In the genomic region with DNA sequence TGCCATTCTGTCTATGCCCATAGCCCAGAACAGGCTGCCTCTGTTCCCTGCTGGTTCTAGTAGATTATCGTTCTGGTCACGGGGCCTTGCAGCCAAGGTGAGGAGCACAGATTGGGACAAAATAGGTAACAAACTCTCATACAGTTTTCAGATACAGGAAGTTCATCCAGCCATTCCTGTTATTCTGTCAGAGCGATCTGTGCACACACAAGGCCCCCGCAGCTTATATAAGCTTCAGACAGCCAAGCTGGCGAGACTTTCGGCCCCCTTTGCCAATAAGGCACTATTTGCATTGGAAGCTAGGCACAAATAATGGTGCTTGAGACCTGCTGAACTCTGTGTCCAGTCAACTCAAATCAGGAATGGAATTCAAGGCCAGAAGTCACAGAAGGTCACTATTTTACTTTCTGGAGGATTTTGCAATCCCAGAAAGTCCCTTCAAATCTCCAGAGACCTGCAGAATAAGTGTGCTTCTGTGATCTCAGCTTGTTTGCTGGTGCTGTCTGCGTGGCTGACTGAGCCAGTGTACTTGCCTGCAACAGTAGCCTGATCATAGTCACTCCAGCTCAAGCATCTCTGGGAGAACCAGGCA, we compare ENCODE assay signal across 1 cellular context.
TF ChIP-seq lines count a peak whose summit lies in the region.

No MANE protein-coding gene starts in this region.

TF ChIP-seq in HepG2, 621 proteins besides CTCF, POLR2A, EP300 and RAD21 (continued from another document and continues in another):
- TF ChIP-seq, protein P1, sequence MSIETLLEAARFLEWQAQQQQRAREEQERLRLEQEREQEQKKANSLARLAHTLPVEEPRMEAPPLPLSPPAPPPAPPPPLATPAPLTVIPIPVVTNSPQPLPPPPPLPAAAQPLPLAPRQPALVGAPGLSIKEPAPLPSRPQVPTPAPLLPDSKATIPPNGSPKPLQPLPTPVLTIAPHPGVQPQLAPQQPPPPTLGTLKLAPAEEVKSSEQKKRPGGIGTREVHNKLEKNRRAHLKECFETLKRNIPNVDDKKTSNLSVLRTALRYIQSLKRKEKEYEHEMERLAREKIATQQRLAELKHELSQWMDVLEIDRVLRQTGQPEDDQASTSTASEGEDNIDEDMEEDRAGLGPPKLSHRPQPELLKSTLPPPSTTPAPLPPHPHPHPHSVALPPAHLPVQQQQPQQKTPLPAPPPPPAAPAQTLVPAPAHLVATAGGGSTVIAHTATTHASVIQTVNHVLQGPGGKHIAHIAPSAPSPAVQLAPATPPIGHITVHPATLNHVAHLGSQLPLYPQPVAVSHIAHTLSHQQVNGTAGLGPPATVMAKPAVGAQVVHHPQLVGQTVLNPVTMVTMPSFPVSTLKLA (IDR thresholded peaks at IDR 0.05): no peak
- TF ChIP-seq EZH2 (conservative IDR thresholded peaks at IDR 0.05; ENCODE audit: low read depth, low read length): no peak
- TF ChIP-seq, protein P2, sequence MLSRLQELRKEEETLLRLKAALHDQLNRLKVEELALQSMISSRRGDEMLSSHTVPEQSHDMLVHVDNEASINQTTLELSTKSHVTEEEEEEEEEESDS (CRISPR knock-in tag; IDR thresholded peaks at IDR 0.05; ENCODE audit: borderline replicate concordance): no peak
- TF ChIP-seq ZBTB3 (CRISPR knock-in tag; IDR thresholded peaks at IDR 0.05; ENCODE audit: borderline replicate concordance, low read depth): no peak
- TF ChIP-seq TMF1 (CRISPR knock-in tag; IDR thresholded peaks at IDR 0.05; ENCODE audit: low read depth): no peak
- TF ChIP-seq, protein P3, sequence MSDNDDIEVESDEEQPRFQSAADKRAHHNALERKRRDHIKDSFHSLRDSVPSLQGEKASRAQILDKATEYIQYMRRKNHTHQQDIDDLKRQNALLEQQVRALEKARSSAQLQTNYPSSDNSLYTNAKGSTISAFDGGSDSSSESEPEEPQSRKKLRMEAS (IDR thresholded peaks at IDR 0.05): no peak
- TF ChIP-seq ZEB1 (IDR thresholded peaks at IDR 0.05; ENCODE audit: insufficient replicate concordance, low read depth): no peak
- no peak for TF ChIP-seq POLR2G (IDR thresholded peaks at IDR 0.05; ENCODE audit: low read depth, low read length)
- TF ChIP-seq, protein P4, sequence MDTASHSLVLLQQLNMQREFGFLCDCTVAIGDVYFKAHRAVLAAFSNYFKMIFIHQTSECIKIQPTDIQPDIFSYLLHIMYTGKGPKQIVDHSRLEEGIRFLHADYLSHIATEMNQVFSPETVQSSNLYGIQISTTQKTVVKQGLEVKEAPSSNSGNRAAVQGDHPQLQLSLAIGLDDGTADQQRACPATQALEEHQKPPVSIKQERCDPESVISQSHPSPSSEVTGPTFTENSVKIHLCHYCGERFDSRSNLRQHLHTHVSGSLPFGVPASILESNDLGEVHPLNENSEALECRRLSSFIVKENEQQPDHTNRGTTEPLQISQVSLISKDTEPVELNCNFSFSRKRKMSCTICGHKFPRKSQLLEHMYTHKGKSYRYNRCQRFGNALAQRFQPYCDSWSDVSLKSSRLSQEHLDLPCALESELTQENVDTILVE (CRISPR knock-in tag; IDR thresholded peaks at IDR 0.05): no peak
- no peak; the same call in 1 of the 2 replicates for TF ChIP-seq PHF8 (CRISPR knock-in tag; IDR thresholded peaks at IDR 0.05)
- peak; percentile 96 for TF ChIP-seq SALL1 (CRISPR knock-in tag; IDR thresholded peaks at IDR 0.05)
- no peak for TF ChIP-seq CBX2 (IDR thresholded peaks at IDR 0.05; ENCODE audit: low read depth, low read length)
- no peak for TF ChIP-seq CBX2 (CRISPR knock-in tag; IDR thresholded peaks at IDR 0.05; ENCODE audit: low read depth)
- TF ChIP-seq, protein P5, sequence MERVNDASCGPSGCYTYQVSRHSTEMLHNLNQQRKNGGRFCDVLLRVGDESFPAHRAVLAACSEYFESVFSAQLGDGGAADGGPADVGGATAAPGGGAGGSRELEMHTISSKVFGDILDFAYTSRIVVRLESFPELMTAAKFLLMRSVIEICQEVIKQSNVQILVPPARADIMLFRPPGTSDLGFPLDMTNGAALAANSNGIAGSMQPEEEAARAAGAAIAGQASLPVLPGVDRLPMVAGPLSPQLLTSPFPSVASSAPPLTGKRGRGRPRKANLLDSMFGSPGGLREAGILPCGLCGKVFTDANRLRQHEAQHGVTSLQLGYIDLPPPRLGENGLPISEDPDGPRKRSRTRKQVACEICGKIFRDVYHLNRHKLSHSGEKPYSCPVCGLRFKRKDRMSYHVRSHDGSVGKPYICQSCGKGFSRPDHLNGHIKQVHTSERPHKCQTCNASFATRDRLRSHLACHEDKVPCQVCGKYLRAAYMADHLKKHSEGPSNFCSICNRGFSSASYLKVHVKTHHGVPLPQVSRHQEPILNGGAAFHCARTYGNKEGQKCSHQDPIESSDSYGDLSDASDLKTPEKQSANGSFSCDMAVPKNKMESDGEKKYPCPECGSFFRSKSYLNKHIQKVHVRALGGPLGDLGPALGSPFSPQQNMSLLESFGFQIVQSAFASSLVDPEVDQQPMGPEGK (CRISPR knock-in tag; IDR thresholded peaks at IDR 0.05): peak; percentile 79
- TF ChIP-seq, protein P6, sequence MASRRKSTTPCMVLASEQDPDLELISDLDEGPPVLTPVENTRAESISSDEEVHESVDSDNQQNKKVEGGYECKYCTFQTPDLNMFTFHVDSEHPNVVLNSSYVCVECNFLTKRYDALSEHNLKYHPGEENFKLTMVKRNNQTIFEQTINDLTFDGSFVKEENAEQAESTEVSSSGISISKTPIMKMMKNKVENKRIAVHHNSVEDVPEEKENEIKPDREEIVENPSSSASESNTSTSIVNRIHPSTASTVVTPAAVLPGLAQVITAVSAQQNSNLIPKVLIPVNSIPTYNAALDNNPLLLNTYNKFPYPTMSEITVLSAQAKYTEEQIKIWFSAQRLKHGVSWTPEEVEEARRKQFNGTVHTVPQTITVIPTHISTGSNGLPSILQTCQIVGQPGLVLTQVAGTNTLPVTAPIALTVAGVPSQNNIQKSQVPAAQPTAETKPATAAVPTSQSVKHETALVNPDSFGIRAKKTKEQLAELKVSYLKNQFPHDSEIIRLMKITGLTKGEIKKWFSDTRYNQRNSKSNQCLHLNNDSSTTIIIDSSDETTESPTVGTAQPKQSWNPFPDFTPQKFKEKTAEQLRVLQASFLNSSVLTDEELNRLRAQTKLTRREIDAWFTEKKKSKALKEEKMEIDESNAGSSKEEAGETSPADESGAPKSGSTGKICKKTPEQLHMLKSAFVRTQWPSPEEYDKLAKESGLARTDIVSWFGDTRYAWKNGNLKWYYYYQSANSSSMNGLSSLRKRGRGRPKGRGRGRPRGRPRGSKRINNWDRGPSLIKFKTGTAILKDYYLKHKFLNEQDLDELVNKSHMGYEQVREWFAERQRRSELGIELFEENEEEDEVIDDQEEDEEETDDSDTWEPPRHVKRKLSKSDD (CRISPR knock-in tag; IDR thresholded peaks at IDR 0.05; ENCODE audit: low read depth): no peak
- TF ChIP-seq, protein P7, sequence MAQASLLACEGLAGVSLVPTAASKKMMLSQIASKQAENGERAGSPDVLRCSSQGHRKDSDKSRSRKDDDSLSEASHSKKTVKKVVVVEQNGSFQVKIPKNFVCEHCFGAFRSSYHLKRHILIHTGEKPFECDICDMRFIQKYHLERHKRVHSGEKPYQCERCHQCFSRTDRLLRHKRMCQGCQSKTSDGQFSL (CRISPR knock-in tag; IDR thresholded peaks at IDR 0.05): no peak
- no peak for TF ChIP-seq ZNF569 (CRISPR knock-in tag; IDR thresholded peaks at IDR 0.05; ENCODE audit: borderline replicate concordance)
- TF ChIP-seq, protein P8, sequence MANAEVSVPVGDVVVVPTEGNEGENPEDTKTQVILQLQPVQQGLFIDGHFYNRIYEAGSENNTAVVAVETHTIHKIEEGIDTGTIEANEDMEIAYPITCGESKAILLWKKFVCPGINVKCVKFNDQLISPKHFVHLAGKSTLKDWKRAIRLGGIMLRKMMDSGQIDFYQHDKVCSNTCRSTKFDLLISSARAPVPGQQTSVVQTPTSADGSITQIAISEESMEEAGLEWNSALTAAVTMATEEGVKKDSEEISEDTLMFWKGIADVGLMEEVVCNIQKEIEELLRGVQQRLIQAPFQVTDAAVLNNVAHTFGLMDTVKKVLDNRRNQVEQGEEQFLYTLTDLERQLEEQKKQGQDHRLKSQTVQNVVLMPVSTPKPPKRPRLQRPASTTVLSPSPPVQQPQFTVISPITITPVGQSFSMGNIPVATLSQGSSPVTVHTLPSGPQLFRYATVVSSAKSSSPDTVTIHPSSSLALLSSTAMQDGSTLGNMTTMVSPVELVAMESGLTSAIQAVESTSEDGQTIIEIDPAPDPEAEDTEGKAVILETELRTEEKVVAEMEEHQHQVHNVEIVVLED (CRISPR knock-in tag; IDR thresholded peaks at IDR 0.05; ENCODE audit: borderline replicate concordance): no peak; the same call in 1 of the 2 replicates
- TF ChIP-seq, protein P9, sequence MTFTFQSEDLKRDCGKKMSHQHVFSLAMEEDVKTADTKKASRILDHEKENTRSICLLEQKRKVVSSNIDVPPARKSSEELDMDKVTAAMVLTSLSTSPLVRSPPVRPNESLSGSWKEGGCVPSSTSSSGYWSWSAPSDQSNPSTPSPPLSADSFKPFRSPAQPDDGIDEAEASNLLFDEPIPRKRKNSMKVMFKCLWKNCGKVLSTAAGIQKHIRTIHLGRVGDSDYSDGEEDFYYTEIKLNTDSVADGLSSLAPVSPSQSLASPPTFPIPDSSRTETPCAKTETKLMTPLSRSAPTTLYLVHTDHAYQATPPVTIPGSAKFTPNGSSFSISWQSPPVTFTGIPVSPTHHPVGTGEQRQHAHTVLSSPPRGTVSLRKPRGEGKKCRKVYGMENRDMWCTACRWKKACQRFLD (CRISPR knock-in tag; IDR thresholded peaks at IDR 0.05; ENCODE audit: borderline replicate concordance): no peak
- TF ChIP-seq, protein P10, sequence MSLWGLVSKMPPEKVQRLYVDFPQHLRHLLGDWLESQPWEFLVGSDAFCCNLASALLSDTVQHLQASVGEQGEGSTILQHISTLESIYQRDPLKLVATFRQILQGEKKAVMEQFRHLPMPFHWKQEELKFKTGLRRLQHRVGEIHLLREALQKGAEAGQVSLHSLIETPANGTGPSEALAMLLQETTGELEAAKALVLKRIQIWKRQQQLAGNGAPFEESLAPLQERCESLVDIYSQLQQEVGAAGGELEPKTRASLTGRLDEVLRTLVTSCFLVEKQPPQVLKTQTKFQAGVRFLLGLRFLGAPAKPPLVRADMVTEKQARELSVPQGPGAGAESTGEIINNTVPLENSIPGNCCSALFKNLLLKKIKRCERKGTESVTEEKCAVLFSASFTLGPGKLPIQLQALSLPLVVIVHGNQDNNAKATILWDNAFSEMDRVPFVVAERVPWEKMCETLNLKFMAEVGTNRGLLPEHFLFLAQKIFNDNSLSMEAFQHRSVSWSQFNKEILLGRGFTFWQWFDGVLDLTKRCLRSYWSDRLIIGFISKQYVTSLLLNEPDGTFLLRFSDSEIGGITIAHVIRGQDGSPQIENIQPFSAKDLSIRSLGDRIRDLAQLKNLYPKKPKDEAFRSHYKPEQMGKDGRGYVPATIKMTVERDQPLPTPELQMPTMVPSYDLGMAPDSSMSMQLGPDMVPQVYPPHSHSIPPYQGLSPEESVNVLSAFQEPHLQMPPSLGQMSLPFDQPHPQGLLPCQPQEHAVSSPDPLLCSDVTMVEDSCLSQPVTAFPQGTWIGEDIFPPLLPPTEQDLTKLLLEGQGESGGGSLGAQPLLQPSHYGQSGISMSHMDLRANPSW (CRISPR knock-in tag; IDR thresholded peaks at IDR 0.05; ENCODE audit: borderline replicate concordance): 0 out of 2 replicates have a peak, but pooled peaks have one; percentile 40
- TF ChIP-seq ZNF839 (CRISPR knock-in tag; IDR thresholded peaks at IDR 0.05; ENCODE audit: borderline replicate concordance): no peak
- TF ChIP-seq MEF2D (CRISPR knock-in tag; IDR thresholded peaks at IDR 0.05): peak; percentile 83
- TF ChIP-seq, protein P11, sequence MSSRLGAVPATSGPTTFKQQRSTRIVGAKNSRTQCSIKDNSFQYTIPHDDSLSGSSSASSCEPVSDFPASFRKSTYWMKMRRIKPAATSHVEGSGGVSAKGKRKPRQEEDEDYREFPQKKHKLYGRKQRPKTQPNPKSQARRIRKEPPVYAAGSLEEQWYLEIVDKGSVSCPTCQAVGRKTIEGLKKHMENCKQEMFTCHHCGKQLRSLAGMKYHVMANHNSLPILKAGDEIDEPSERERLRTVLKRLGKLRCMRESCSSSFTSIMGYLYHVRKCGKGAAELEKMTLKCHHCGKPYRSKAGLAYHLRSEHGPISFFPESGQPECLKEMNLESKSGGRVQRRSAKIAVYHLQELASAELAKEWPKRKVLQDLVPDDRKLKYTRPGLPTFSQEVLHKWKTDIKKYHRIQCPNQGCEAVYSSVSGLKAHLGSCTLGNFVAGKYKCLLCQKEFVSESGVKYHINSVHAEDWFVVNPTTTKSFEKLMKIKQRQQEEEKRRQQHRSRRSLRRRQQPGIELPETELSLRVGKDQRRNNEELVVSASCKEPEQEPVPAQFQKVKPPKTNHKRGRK (CRISPR knock-in tag; IDR thresholded peaks at IDR 0.05): no peak
- no peak for TF ChIP-seq ZC3H4 (CRISPR knock-in tag; IDR thresholded peaks at IDR 0.05; ENCODE audit: borderline replicate concordance)
- no peak for TF ChIP-seq POLR2AphosphoS2 (IDR thresholded peaks at IDR 0.05; ENCODE audit: low read depth, low read length)
- TF ChIP-seq MIXL1 (CRISPR knock-in tag; IDR thresholded peaks at IDR 0.05): 0 out of 2 replicates have a peak, but pooled peaks have one; percentile 40
- TF ChIP-seq IKZF1 (IDR thresholded peaks at IDR 0.05): no peak
- no peak for TF ChIP-seq SP5 (CRISPR knock-in tag; IDR thresholded peaks at IDR 0.05; ENCODE audit: borderline replicate concordance, low read depth)
- TF ChIP-seq WIZ (CRISPR knock-in tag; IDR thresholded peaks at IDR 0.05): no peak
- TF ChIP-seq TARDBP (CRISPR knock-in tag; IDR thresholded peaks at IDR 0.05): peak; percentile 34; the same call in 1 of the 2 replicates
- peak; percentile 99 for TF ChIP-seq SKI (IDR thresholded peaks at IDR 0.05; ENCODE audit: partially characterized antibody)
- TF ChIP-seq ASH2L (IDR thresholded peaks at IDR 0.05; ENCODE audit: insufficient read length, low read depth, low read length): no peak
- no peak for TF ChIP-seq FOXP1 (IDR thresholded peaks at IDR 0.05)
- peak; percentile 64; the same call in 1 of the 2 replicates for TF ChIP-seq FOXP1 (CRISPR knock-in tag; IDR thresholded peaks at IDR 0.05)
- TF ChIP-seq, protein P12, sequence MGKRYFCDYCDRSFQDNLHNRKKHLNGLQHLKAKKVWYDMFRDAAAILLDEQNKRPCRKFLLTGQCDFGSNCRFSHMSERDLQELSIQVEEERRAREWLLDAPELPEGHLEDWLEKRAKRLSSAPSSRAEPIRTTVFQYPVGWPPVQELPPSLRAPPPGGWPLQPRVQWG (CRISPR knock-in tag; IDR thresholded peaks at IDR 0.05; ENCODE audit: borderline replicate concordance, low read depth): no peak
- TF ChIP-seq, protein P13, sequence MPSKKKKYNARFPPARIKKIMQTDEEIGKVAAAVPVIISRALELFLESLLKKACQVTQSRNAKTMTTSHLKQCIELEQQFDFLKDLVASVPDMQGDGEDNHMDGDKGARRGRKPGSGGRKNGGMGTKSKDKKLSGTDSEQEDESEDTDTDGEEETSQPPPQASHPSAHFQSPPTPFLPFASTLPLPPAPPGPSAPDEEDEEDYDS (CRISPR knock-in tag; IDR thresholded peaks at IDR 0.05): no peak
- peak; percentile 78 for TF ChIP-seq ZMYM4 (CRISPR knock-in tag; IDR thresholded peaks at IDR 0.05)
- TF ChIP-seq ZNF556 (CRISPR knock-in tag; IDR thresholded peaks at IDR 0.05; ENCODE audit: borderline replicate concordance): 0 out of 2 replicates have a peak, but pooled peaks have one; percentile 51
- peak; percentile 61; the same call in 1 of the 2 replicates for TF ChIP-seq ZNF747 (CRISPR knock-in tag; IDR thresholded peaks at IDR 0.05; ENCODE audit: borderline replicate concordance)
- no peak for TF ChIP-seq FOXK2 (IDR thresholded peaks at IDR 0.05)
- no peak; the same call in 1 of the 2 replicates for TF ChIP-seq YEATS2 (CRISPR knock-in tag; IDR thresholded peaks at IDR 0.05; ENCODE audit: borderline replicate concordance)
- no peak for TF ChIP-seq ZNF598 (CRISPR knock-in tag; IDR thresholded peaks at IDR 0.05; ENCODE audit: borderline replicate concordance)
